In genomic region chr6:159100011-159100788, GRCh38 we compare ENCODE assay signal across 10 cellular contexts. TPM values are rescaled to one million over a fixed set of nuclear protein-coding genes. Genes with fewer than 3 reads are reported as not detected.
A peak's percentile ranks its signal among the peaks of the same experiment; 100 is the strongest.
DNase-seq lines count a peak whose midpoint lies in the region; ATAC-seq and TF ChIP-seq lines count a peak whose summit lies in the region.
"Had no signal": no experiment of that assay in that cellular context is flagged by ENCODE, and none has a peak within 500 bp of the region (broad histone marks: within the 10 kb centered on the region; RNA-seq: fewer than 3 reads in every experiment).

No MANE protein-coding gene starts in this region.

- H4K20me1 ChIP-seq in GM23248 (ENCODE audit: insufficient read depth), result no peaks in the 10 kb centered on the region

- H3K4me3 Mint-ChIP-seq in CD14-positive monocyte (no peak overlapping the region), nephron progenitor cell (no peak overlapping the region)
- peak overlapping the region; percentile 50 for H3K4me3 Mint-ChIP-seq in activated naive CD8-positive, alpha-beta T cell treated with anti-CD3 and anti-CD28 coated beads, Interleukin-2, amount 10 ng/mL, durations not matched to agents 7 days and 5 days
- H3K4me3 Mint-ChIP-seq: brain had no signal

- H3K27ac Mint-ChIP-seq in CD14-positive monocyte (peak overlapping the region in 6 of 7 donors; percentile 2 to 74 (median 36)), nephron progenitor cell (peak overlapping the region; percentile 80)
- H3K27ac Mint-ChIP-seq in activated naive CD8-positive, alpha-beta T cell treated with anti-CD3 and anti-CD28 coated beads, Interleukin-2, amount 10 ng/mL, durations not matched to agents 7 days and 5 days, result peak overlapping the region; percentile 73

- peaks cover 17 to 24% of the 10 kb centered on the region in 2 donors for H3K36me3 Mint-ChIP-seq in CD14-positive monocyte
- peaks cover 2% of the 10 kb centered on the region for H3K36me3 Mint-ChIP-seq in activated naive CD8-positive, alpha-beta T cell treated with anti-CD3 and anti-CD28 coated beads, Interleukin-2, amount 10 ng/mL, durations not matched to agents 7 days and 5 days
- no peaks in the 10 kb centered on the region for H3K36me3 Mint-ChIP-seq in nephron progenitor cell (ENCODE audit: low read depth)
- H3K36me3 Mint-ChIP-seq: brain had no signal

- DNase-seq in CD14-positive monocyte (ENCODE audit: low spot score) (no peak), GM23248 (peak; percentile 14), nephron progenitor cell (no peak), sciatic nerve (ENCODE audit: low spot score) (no peak), NCI-H510A (lab: John Stamatoyannopoulos, UW) (no peak), esophagus muscularis mucosa (ENCODE audit: extremely low spot score) (no peak)
- no peak for DNase-seq in activated naive CD8-positive, alpha-beta T cell treated with anti-CD3 and anti-CD28 coated beads, Interleukin-2, amount 10 ng/mL, durations not matched to agents 7 days and 5 days
- DNase-seq: NK-92 treated with Interleukin-12 subunit alpha and Interleukin-12 subunit beta, amount 100 ng/mL, for 24 hours; psoas muscle had no signal

- H3K36me3 ChIP-seq in GM23248 (ENCODE audit: low read depth) (no peaks in the 10 kb centered on the region), esophagus muscularis mucosa (no peaks in the 10 kb centered on the region)

- no peaks in the 10 kb centered on the region for H3K9me2 ChIP-seq in GM23248 (ENCODE audit: insufficient read depth)

- POLR2A ChIA-PET in activated naive CD8-positive, alpha-beta T cell treated with anti-CD3 and anti-CD28 coated beads, Interleukin-2, amount 10 ng/mL, durations not matched to agents 7 days and 5 days (lab: Charles Lee), result interaction anchor here (0.7 to 8.3 kb wide), 3 partner anchors 37 to 61 kb away, joined by 3 to 137 read pairs (median 37); partner anchors contain the start of gene TAGAP

- TF ChIP-seq EP300 in esophagus muscularis mucosa (IDR thresholded peaks at IDR 0.05), result no peak

- in situ Hi-C loops in GM23248 (cut with MboI), result no loop called here

- H3K9ac ChIP-seq in GM23248, result no peak overlapping the region

- H3K4me1 ChIP-seq in GM23248 (ENCODE audit: insufficient read depth) (no peaks in the 10 kb centered on the region), esophagus muscularis mucosa (peaks cover 7 to 11% (median 8%) of the 10 kb centered on the region in 4 donors)
- H3K4me1 ChIP-seq: psoas muscle had no signal

- no peak overlapping the region for H2AFZ ChIP-seq in GM23248

- intact Hi-C loops in CD14-positive monocyte (cut with micrococcal nuclease), result loop anchor here (5.0 kb wide), 4 partner anchors 38 to 88 kb away; partner anchors contain the start of gene TAGAP (in 1 of the 2)
- intact Hi-C loops in sciatic nerve (cut with DNase I), result no loop called here
- intact Hi-C loops in esophagus muscularis mucosa (cut with DNase I), result no loop called here

- 0 out of 2 replicates have a peak, but pooled peaks cover 6% of the 10 kb centered on the region for H3K27me3 ChIP-seq in GM23248 (replicated peaks; ENCODE audit: insufficient read depth)
- peaks cover 0 to 12% (median 0%) of the 10 kb centered on the region in 4 donors for H3K27me3 ChIP-seq in esophagus muscularis mucosa

- WGBS in GM23248 (ENCODE audit: low coverage in 1 of 2, low lambda C conversion rate in 2 of 2, missing lambda C conversion rate in 2 of 2), 2 experiments, result 53 to 55% methylated on average over 13 of the region's 13 CpGs
- WGBS in esophagus muscularis mucosa, result 83% methylated on average over 13 of the region's 13 CpGs

- H3K27ac ChIP-seq in GM23248 (no peak overlapping the region), esophagus muscularis mucosa (replicated peaks in 1 of 4) (no peak overlapping the region)
- H3K27ac ChIP-seq: psoas muscle had no signal

- ATAC-seq in activated naive CD8-positive, alpha-beta T cell treated with anti-CD3 and anti-CD28 coated beads, Interleukin-2, amount 10 ng/mL, durations not matched to agents 7 days and 5 days (ENCODE audit: low read depth), result no peak
- no peak for ATAC-seq in sciatic nerve
- ATAC-seq: psoas muscle had no signal

- H3K4me2 ChIP-seq in GM23248 (ENCODE audit: unreplicated experiment), result no peak overlapping the region

- TF ChIP-seq CTCF in CD14-positive monocyte (IDR thresholded peaks at IDR 0.05) (no peak), nephron progenitor cell (IDR thresholded peaks at IDR 0.05) (no peak), esophagus muscularis mucosa (IDR thresholded peaks at IDR 0.05) (no peak)

- H3F3A ChIP-seq in GM23248 (ENCODE audit: insufficient read depth), result no peaks in the 10 kb centered on the region

- H3K4me3 ChIP-seq in GM23248 (no peak overlapping the region), esophagus muscularis mucosa (no peak overlapping the region)
- H3K4me3 ChIP-seq: psoas muscle had no signal

- H3K27me3 Mint-ChIP-seq in CD14-positive monocyte (ENCODE audit: low read depth in 3 of 3) (peaks cover 0 to 2% (median 0%) of the 10 kb centered on the region in 3 donors), nephron progenitor cell (ENCODE audit: low read depth, poor library complexity) (peaks cover 6% of the 10 kb centered on the region)
- no peaks in the 10 kb centered on the region for H3K27me3 Mint-ChIP-seq in activated naive CD8-positive, alpha-beta T cell treated with anti-CD3 and anti-CD28 coated beads, Interleukin-2, amount 10 ng/mL, durations not matched to agents 7 days and 5 days
- H3K27me3 Mint-ChIP-seq: brain had no signal

- H3K4me1 Mint-ChIP-seq in CD14-positive monocyte (peaks cover 44% of the 10 kb centered on the region), nephron progenitor cell (peaks cover 61% of the 10 kb centered on the region)
- H3K4me1 Mint-ChIP-seq in activated naive CD8-positive, alpha-beta T cell treated with anti-CD3 and anti-CD28 coated beads, Interleukin-2, amount 10 ng/mL, durations not matched to agents 7 days and 5 days, result peaks cover 56% of the 10 kb centered on the region

- H3K9me3 ChIP-seq in GM23248 (ENCODE audit: low read depth) (no peaks in the 10 kb centered on the region), esophagus muscularis mucosa (no peaks in the 10 kb centered on the region)
- H3K9me3 ChIP-seq: psoas muscle had no signal

- no peak for TF ChIP-seq POLR2A in esophagus muscularis mucosa (IDR thresholded peaks at IDR 0.05; ENCODE audit: low read depth)

- no peaks in the 10 kb centered on the region for H3K79me2 ChIP-seq in GM23248 (ENCODE audit: insufficient read depth)

- H3K9me3 Mint-ChIP-seq in CD14-positive monocyte (no peaks in the 10 kb centered on the region), nephron progenitor cell (no peaks in the 10 kb centered on the region)
- H3K9me3 Mint-ChIP-seq in activated naive CD8-positive, alpha-beta T cell treated with anti-CD3 and anti-CD28 coated beads, Interleukin-2, amount 10 ng/mL, durations not matched to agents 7 days and 5 days, result no peaks in the 10 kb centered on the region

RNA-seq across cellular contexts. Expression of gene TAGAP, which starts 55.4 kb away (rescaled TPM):
- polyA plus RNA-seq in CD14-positive monocyte, result 10 to 100 TPM; 51.9 to 59.1 TPM
- total RNA-seq in GM23248 (2014; rRNA removed; shearing (Covaris generic)), result not detected in 2 replicates
- polyA plus RNA-seq in GM23248 (2016; fragmentation: Nextera tagmentation; extraction: Ambion mirVana), result not detected in 2 replicates
- 100 to 1,000 TPM; 106 to 112 TPM for total RNA-seq in activated naive CD8-positive, alpha-beta T cell treated with anti-CD3 and anti-CD28 coated beads, Interleukin-2, amount 10 ng/mL, durations not matched to agents 7 days and 5 days
- total RNA-seq in sciatic nerve, result 8.0 TPM
- total RNA-seq in esophagus muscularis mucosa, result 1 to 10 TPM; 1.5 to 3.0 (median 1.9) TPM

Comparison
In these comparisons a context has a peak if more than half of its experiments do, and no peak if none do; other contexts are left out.
1. RNA of gene TAGAP, which starts 55.4 kb away (total RNA-seq): 106 to 112 TPM in activated naive CD8-positive, alpha-beta T cell treated with anti-CD3 and anti-CD28 coated beads, Interleukin-2, amount 10 ng/mL, durations not matched to agents 7 days and 5 days; 8.0 TPM in sciatic nerve (single experiment), 1.5 to 3.0 TPM in esophagus muscularis mucosa and not detected in GM23248; every median in the first group is over 10 times any median in the second.
2. intact Hi-C loops: an anchor here in CD14-positive monocyte (5.0 kb wide); none called in sciatic nerve and esophagus muscularis mucosa.
3. Peak in every context shown above with its lines, with median percentiles within 50 percentile points of each other: H3K27ac Mint-ChIP-seq.